In genomic region chrX:30653415-30654131, GRCh38 we compare ENCODE assay signal across 8 cellular contexts. TPM values are rescaled to one million over a fixed set of nuclear protein-coding genes. Genes with fewer than 3 reads are reported as not detected.
DNase-seq lines count a peak whose midpoint lies in the region; ATAC-seq, FAIRE-seq and TF ChIP-seq lines count a peak whose summit lies in the region.

Gene GK, plus strand, starts transcription at chrX:30653423. Its CDS starts 115 bp downstream, at chrX:30653538.

- peak within 1 kb of the TSS; percentile 83 for H3K4me2 ChIP-seq in HepG2 (ENCODE audit: low read depth, low read length)

- ATAC-seq in HG02884 (IDR thresholded peaks at IDR 0.05; ENCODE audit: unreplicated experiment) (peak; percentile 2), HepG2 (peak; percentile 5; the same call in 2 of the 3 replicates)
- peak; percentile 12 for ATAC-seq in central memory CD8-positive, alpha-beta T cell (replicated peaks; ENCODE audit: extremely low read depth, poor library complexity, severe bottlenecking)
- no peak for ATAC-seq in stimulated activated naive CD8-positive, alpha-beta T cell treated with anti-CD3 and anti-CD28 coated beads, Interleukin-15, amount 100 ng/mL, for 72 hours

- TF ChIP-seq CTCF in RWPE1 (conservative IDR thresholded peaks at IDR 0.05; ENCODE audit: low read depth) (no peak), HepG2 (CRISPR knock-in tag; IDR thresholded peaks at IDR 0.05) (no peak)

- no peaks in the 10 kb centered on the region; a peak in 1 of 5 replicates for H3K27me3 ChIP-seq in HepG2 (ENCODE audit: control insufficient read depth in 1 of 2, insufficient read depth in 2 of 2, low read length in 2 of 2)

- H3K27ac Mint-ChIP-seq in activated naive CD4-positive, alpha-beta T cell treated with anti-CD3 and anti-CD28 coated beads for 36 hours, result peak within 1 kb of the TSS; percentile 93
- peak within 1 kb of the TSS; percentile 89 for H3K27ac Mint-ChIP-seq in central memory CD8-positive, alpha-beta T cell (ENCODE audit: low read depth)
- H3K27ac Mint-ChIP-seq in stimulated activated naive CD8-positive, alpha-beta T cell treated with anti-CD3 and anti-CD28 coated beads, Interleukin-15, amount 100 ng/mL, for 72 hours, result peak within 1 kb of the TSS; percentile 98 to 99

- BruUV-seq in HepG2 (replicated peaks; lab: Mats Ljungman, UMichigan), result TSS peak; percentile 66

- peak within 1 kb of the TSS; percentile 84 to 95 (median 92) for H3K4me3 ChIP-seq in HepG2 (replicated peaks in 1 of 3; ENCODE audit: insufficient read depth in 1 of 3, low read depth in 2 of 3, low read length in 3 of 3)

- peak; percentile 32 to 61 for TF ChIP-seq POLR2A in HepG2 (IDR thresholded peaks at IDR 0.05; ENCODE audit: insufficient read depth in 1 of 2, low read depth in 2 of 2, low read length in 2 of 2)

- POLR2A ChIA-PET in RWPE1 (lab: Yijun Ruan, JAX; ENCODE audit: low non-redundant PET) (no interaction called here), HepG2 (lab: Yijun Ruan, JAX) (interaction anchor here (0.7 to 4.8 kb wide), 6 partner anchors 9 to 27 kb away, joined by 3 to 37 read pairs (median 3); no protein-coding TSS in a partner anchor)

- in situ Hi-C loops in HepG2 (cut with HindIII; ENCODE audit: extremely low pct_ligation_motif_present, low pct_unique_long_range_greater_than_20kb), result no loop called here

- H3K4me1 Mint-ChIP-seq in activated naive CD4-positive, alpha-beta T cell treated with anti-CD3 and anti-CD28 coated beads for 36 hours (ENCODE audit: low read depth), result peaks cover 37% of the 10 kb centered on the region
- peaks cover 15% of the 10 kb centered on the region for H3K4me1 Mint-ChIP-seq in central memory CD8-positive, alpha-beta T cell
- H3K4me1 Mint-ChIP-seq in stimulated activated naive CD8-positive, alpha-beta T cell treated with anti-CD3 and anti-CD28 coated beads, Interleukin-15, amount 100 ng/mL, for 72 hours, result peaks cover 56% of the 10 kb centered on the region

- FAIRE-seq in HepG2 (lab: Jason Lieb, UNC), result no peak

- no CpG with 5 or more reads among the region's 53 CpGs for WGBS in HepG2 (ENCODE audit: low lambda C conversion rate)

- no peaks in the 10 kb centered on the region for H3K27me3 Mint-ChIP-seq in activated naive CD4-positive, alpha-beta T cell treated with anti-CD3 and anti-CD28 coated beads for 36 hours (ENCODE audit: low read depth)
- no peaks in the 10 kb centered on the region for H3K27me3 Mint-ChIP-seq in central memory CD8-positive, alpha-beta T cell
- H3K27me3 Mint-ChIP-seq in stimulated activated naive CD8-positive, alpha-beta T cell treated with anti-CD3 and anti-CD28 coated beads, Interleukin-15, amount 100 ng/mL, for 72 hours, result no peaks in the 10 kb centered on the region

- peak; percentile 25 for DNase-seq in activated naive CD4-positive, alpha-beta T cell treated with anti-CD3 and anti-CD28 coated beads for 36 hours
- DNase-seq in activated naive CD4-positive, alpha-beta T cell treated with Interleukin-2 at 50 U/mL for 16 hours, result no peak
- DNase-seq in RWPE1 (ENCODE audit: low spot score) (no peak), HepG2 (ENCODE audit: low spot score) (no peak), posterior vena cava (ENCODE audit: low spot score) (no peak)
- DNase-seq in central memory CD8-positive, alpha-beta T cell (ENCODE audit: low spot score in 2 of 2), result peak in 1 of 2 donors; percentile 12
- DNase-seq in stimulated activated naive CD8-positive, alpha-beta T cell treated with anti-CD3 and anti-CD28 coated beads, Interleukin-15, amount 100 ng/mL, for 72 hours, result no peak

- H3K36me3 ChIP-seq in HepG2 (replicated peaks in 1 of 2; ENCODE audit: control insufficient read depth in 1 of 2, insufficient read depth in 2 of 2, low read length in 2 of 2), result 0 out of 5 replicates have a peak, but pooled peaks cover 0 to 2% of the 10 kb centered on the region in 2 experiments

- CTCF ChIA-PET in activated naive CD4-positive, alpha-beta T cell treated with anti-CD3 and anti-CD28 coated beads for 36 hours (lab: Charles Lee), result no interaction called here
- CTCF ChIA-PET in RWPE1 (lab: Yijun Ruan, JAX), result interaction anchor here (0.6 to 1.0 kb wide), 2 partner anchors 18 to 633 kb away, joined by 3 to 4 read pairs; no protein-coding TSS in a partner anchor
- CTCF ChIA-PET in HepG2 (lab: Yijun Ruan, JAX; ENCODE audit: low intra/inter-chr PET ratio, low total read pairs), result no interaction called here

- H3K9me3 Mint-ChIP-seq in activated naive CD4-positive, alpha-beta T cell treated with anti-CD3 and anti-CD28 coated beads for 36 hours, result no peaks in the 10 kb centered on the region
- no peaks in the 10 kb centered on the region for H3K9me3 Mint-ChIP-seq in central memory CD8-positive, alpha-beta T cell
- no peaks in the 10 kb centered on the region for H3K9me3 Mint-ChIP-seq in stimulated activated naive CD8-positive, alpha-beta T cell treated with anti-CD3 and anti-CD28 coated beads, Interleukin-15, amount 100 ng/mL, for 72 hours

- no peaks in the 10 kb centered on the region for H4K20me1 ChIP-seq in HepG2 (ENCODE audit: insufficient read depth, low read length)

- no peak within 1 kb of the TSS for H2AFZ ChIP-seq in HepG2 (ENCODE audit: low read length)

- peak within 1 kb of the TSS; percentile 98 for H3K9ac ChIP-seq in HepG2 (ENCODE audit: insufficient read depth, low read depth, low read length)

- H3K36me3 Mint-ChIP-seq in activated naive CD4-positive, alpha-beta T cell treated with anti-CD3 and anti-CD28 coated beads for 36 hours (ENCODE audit: low read depth), result peaks cover 26% of the 10 kb centered on the region
- H3K36me3 Mint-ChIP-seq in central memory CD8-positive, alpha-beta T cell (ENCODE audit: insufficient read depth), result peaks cover 5% of the 10 kb centered on the region

- intact Hi-C loops in activated naive CD4-positive, alpha-beta T cell treated with anti-CD3 and anti-CD28 coated beads for 36 hours (cut with micrococcal nuclease), result loop anchor here (1.0 to 2.0 kb wide), 2 partner anchors 236 to 445 kb away; partner anchors contain the start of gene TAB3
- intact Hi-C loops in HepG2 (cut with micrococcal nuclease; ENCODE audit: unreplicated experiment), result no loop called here
- intact Hi-C loops in posterior vena cava (cut with DNase I), result no loop called here

- H3K79me2 ChIP-seq in HepG2 (ENCODE audit: insufficient read depth, low read length), result peaks cover 43% of the 10 kb centered on the region

- no peak for TF ChIP-seq RAD21 in HepG2 (CRISPR knock-in tag; IDR thresholded peaks at IDR 0.05)

- H3K4me3 Mint-ChIP-seq in activated naive CD4-positive, alpha-beta T cell treated with anti-CD3 and anti-CD28 coated beads for 36 hours, result peak within 1 kb of the TSS; percentile 90
- peak within 1 kb of the TSS; percentile 84 for H3K4me3 Mint-ChIP-seq in central memory CD8-positive, alpha-beta T cell
- H3K4me3 Mint-ChIP-seq in stimulated activated naive CD8-positive, alpha-beta T cell treated with anti-CD3 and anti-CD28 coated beads, Interleukin-15, amount 100 ng/mL, for 72 hours, result peak within 1 kb of the TSS; percentile 93 to 95

- peak within 1 kb of the TSS; percentile 71 for H3K27ac ChIP-seq in RWPE1
- peak within 1 kb of the TSS; percentile 96 for H3K27ac ChIP-seq in HepG2 (ENCODE audit: extremely low read length, insufficient read depth, low read length)

- TF ChIP-seq EP300 in HepG2 (IDR thresholded peaks at IDR 0.05; ENCODE audit: low read depth in 2 of 2, low read length in 2 of 2), result no peak
- TF ChIP-seq EP300 in HepG2 (CRISPR knock-in tag; IDR thresholded peaks at IDR 0.05; ENCODE audit: borderline replicate concordance), result no peak

- no peaks in the 10 kb centered on the region for H3K9me3 ChIP-seq in HepG2 (ENCODE audit: low read length)

- H3K4me1 ChIP-seq in HepG2 (ENCODE audit: insufficient read depth, low read length), result peaks cover 66% of the 10 kb centered on the region

TF ChIP-seq in HepG2, 621 proteins besides CTCF, POLR2A, EP300 and RAD21 (continues in another document):
- TF ChIP-seq TBX2 (CRISPR knock-in tag; IDR thresholded peaks at IDR 0.05; ENCODE audit: borderline replicate concordance) (no peak), ERF (CRISPR knock-in tag; IDR thresholded peaks at IDR 0.05) (no peak; the same call in 1 of the 2 replicates), SMAD1 (CRISPR knock-in tag; IDR thresholded peaks at IDR 0.05; ENCODE audit: borderline replicate concordance, low read depth) (no peak)

RNA-seq across cellular contexts. Expression of gene GK, which starts in this region (rescaled TPM):
- total RNA-seq in activated naive CD4-positive, alpha-beta T cell treated with anti-CD3 and anti-CD28 coated beads for 36 hours, result 10 to 100 TPM; 85.9 to 90.3 TPM
- total RNA-seq in HepG2 (2016; rRNA removed; fragmentation: Illumina TruSeq; extraction: Trizol), result 64.2 and 91.1 TPM in 2 replicates
- total RNA-seq in HepG2 (2016; cell fraction: cytosol; rRNA removed; fragmentation: Illumina TruSeq; extraction: Trizol; ENCODE audit: low read depth), result 8.4 and 10.9 TPM in 2 replicates
- total RNA-seq in HepG2 (2016; cell fraction: insoluble cytoplasmic fraction; rRNA removed; fragmentation: Illumina TruSeq; extraction: Trizol), result 66.0 and 90.6 TPM in 2 replicates
- 16.0 and 19.5 TPM in 2 replicates for total RNA-seq in HepG2 (2016; cell fraction: membrane; rRNA removed; fragmentation: Illumina TruSeq; extraction: Trizol)
- total RNA-seq in HepG2 (2016; cell fraction: nucleus; rRNA removed; fragmentation: Illumina TruSeq; extraction: Trizol), result 61.7 and 67.1 TPM in 2 replicates
- 265 and 274 TPM in 2 replicates for polyA plus RNA-seq in HepG2 (2011; rRNA removed)
- polyA plus RNA-seq in HepG2 (2011; cell fraction: cytosol; rRNA removed), result 91.6 and 146 TPM in 2 replicates
- 267 and 310 TPM in 2 replicates for polyA plus RNA-seq in HepG2 (2011; cell fraction: nucleus; rRNA removed)
- polyA plus RNA-seq in HepG2 (2012), result 133 and 173 TPM in 2 replicates
- polyA plus RNA-seq in HepG2 (2016; cell fraction: cytosol; fragmentation: Illumina TruSeq; extraction: Trizol; ENCODE audit: low read depth), result 4.9 and 5.5 TPM in 2 replicates
- 71.8 and 74.5 TPM in 2 replicates for polyA plus RNA-seq in HepG2 (2016; cell fraction: insoluble cytoplasmic fraction; fragmentation: Illumina TruSeq; extraction: Trizol; ENCODE audit: low read depth)
- polyA plus RNA-seq in HepG2 (2016; cell fraction: membrane; fragmentation: Illumina TruSeq; extraction: Trizol; ENCODE audit: low read depth), result 8.3 and 9.0 TPM in 2 replicates
- 71.3 and 81.0 TPM in 2 replicates for polyA plus RNA-seq in HepG2 (2016; cell fraction: nucleus; fragmentation: Illumina TruSeq; extraction: Trizol; ENCODE audit: insufficient read depth, low read depth)
- polyA minus RNA-seq in HepG2 (2011; rRNA and poly(A)+ RNA removed; ENCODE audit: low replicate concordance), result 11.6 and 131 TPM in 2 replicates
- polyA minus RNA-seq in HepG2 (2011; cell fraction: cytosol; rRNA and poly(A)+ RNA removed), result 129 and 164 TPM in 2 replicates
- 724 and 744 TPM in 2 replicates for polyA minus RNA-seq in HepG2 (2011; cell fraction: nucleus; rRNA and poly(A)+ RNA removed)
- 1 to 10 TPM; 3.6 to 8.3 TPM for total RNA-seq in posterior vena cava
